ENCODE assay signal across 8 cellular contexts in the genomic region with DNA sequence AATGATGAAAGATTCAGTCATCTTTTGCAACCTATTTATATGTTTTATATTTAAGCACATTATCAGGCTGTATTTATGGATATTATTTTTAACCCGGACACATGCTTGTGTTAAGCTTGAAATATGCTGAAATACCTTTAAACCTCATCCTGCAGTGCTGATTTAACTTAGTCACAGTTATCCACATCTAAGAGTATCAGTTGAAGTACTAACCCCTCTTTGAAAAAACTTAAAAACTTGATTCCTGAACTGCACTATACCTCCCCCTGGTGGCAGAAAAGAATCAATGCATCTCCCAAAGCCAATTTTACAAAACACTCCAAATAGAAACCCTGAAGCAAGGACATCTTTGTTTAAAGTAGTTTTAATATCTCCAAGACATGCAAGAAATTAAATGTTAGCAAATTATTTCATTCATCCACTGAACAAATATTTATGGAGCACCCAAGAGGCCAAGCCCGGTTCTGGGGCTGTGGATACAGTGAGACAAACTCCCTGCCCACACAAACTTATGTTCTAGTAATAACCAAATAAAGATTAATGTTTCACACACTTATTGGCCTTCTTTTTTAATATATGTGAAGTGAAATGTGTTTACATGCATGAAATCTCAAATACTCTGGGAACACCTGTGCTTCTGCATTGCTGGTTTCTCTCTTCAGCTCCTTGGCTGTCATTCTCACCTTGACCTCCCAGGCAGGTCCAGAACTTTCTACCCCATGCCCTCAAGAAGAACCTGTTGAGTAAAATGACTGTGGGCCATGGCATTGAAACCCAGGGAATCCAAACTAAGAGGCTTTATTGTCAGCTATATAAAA. TPM values are rescaled to one million over a fixed set of nuclear protein-coding genes. Genes with fewer than 3 reads are reported as not detected.
DNase-seq lines count a peak whose midpoint lies in the region; ATAC-seq and TF ChIP-seq lines count a peak whose summit lies in the region.

No MANE protein-coding gene starts in this region.

- peak overlapping the region; percentile 15; the same call in 1 of the 2 replicates for H3K9ac ChIP-seq in DND-41 (ENCODE audit: low read depth, low read length)

- no peaks in the 10 kb centered on the region for H3K9me3 ChIP-seq in DND-41 (ENCODE audit: insufficient read depth, low read length, severe bottlenecking)

- no peaks in the 10 kb centered on the region for H3K36me3 Mint-ChIP-seq in naive B cell
- no peaks in the 10 kb centered on the region for H3K36me3 Mint-ChIP-seq in activated T-helper 1 cell treated with anti-CD3 and anti-CD28 coated beads, Interleukin-12 subunit alpha, Interleukin-12 subunit beta, Interleukin-2, Interleukin-4 antibody, amounts not matched to agents 30 ng/mL and 10 ng/mL and 1 ng/mL, durations not matched to agents 14 hours and 24 hours and 36 hours (ENCODE audit: low read depth)

- H2AFZ ChIP-seq in DND-41 (ENCODE audit: low read depth, low read length), result no peak overlapping the region

- peaks cover 20% of the 10 kb centered on the region for H3K4me1 ChIP-seq in DND-41 (ENCODE audit: insufficient read depth, low read length)

- H3K9me3 Mint-ChIP-seq in naive B cell, result peaks cover 0 to 6% (median 0%) of the 10 kb centered on the region in 7 donors
- H3K9me3 Mint-ChIP-seq in activated T-helper 1 cell treated with anti-CD3 and anti-CD28 coated beads, Interleukin-12 subunit alpha, Interleukin-12 subunit beta, Interleukin-2, Interleukin-4 antibody, amounts not matched to agents 30 ng/mL and 10 ng/mL and 1 ng/mL, durations not matched to agents 14 hours and 24 hours and 36 hours, result no peaks in the 10 kb centered on the region

- H3K27me3 Mint-ChIP-seq in naive B cell, result no peaks in the 10 kb centered on the region
- peaks cover 5% of the 10 kb centered on the region for H3K27me3 Mint-ChIP-seq in activated T-helper 1 cell treated with anti-CD3 and anti-CD28 coated beads, Interleukin-12 subunit alpha, Interleukin-12 subunit beta, Interleukin-2, Interleukin-4 antibody, amounts not matched to agents 30 ng/mL and 10 ng/mL and 1 ng/mL, durations not matched to agents 14 hours and 24 hours and 36 hours (ENCODE audit: insufficient read depth)

- ATAC-seq in DND-41 (ENCODE audit: insufficient read depth, low read depth) (peak; percentile 78), SK-N-SH treated with all-trans-retinoic acid at 6 μM for 48 hours (peak; percentile 42), naive B cell (ENCODE audit: low read depth in 2 of 2) (peak in 1 of 2 donors; percentile 32), HG03135 (IDR thresholded peaks at IDR 0.05; ENCODE audit: unreplicated experiment) (no peak)

- peak overlapping the region in 4 of 8 donors; percentile 1 to 22 (median 15) for H3K4me3 Mint-ChIP-seq in naive B cell
- H3K4me3 Mint-ChIP-seq in activated T-helper 1 cell treated with anti-CD3 and anti-CD28 coated beads, Interleukin-12 subunit alpha, Interleukin-12 subunit beta, Interleukin-2, Interleukin-4 antibody, amounts not matched to agents 30 ng/mL and 10 ng/mL and 1 ng/mL, durations not matched to agents 14 hours and 24 hours and 36 hours, result no peak overlapping the region

- DNase-seq in DND-41 (no peak), HuH-7 (ENCODE audit: low spot score) (peak; percentile 51), epithelial cell of esophagus (ENCODE audit: low read depth) (peak; percentile 67), naive B cell (peak; percentile 29), C1 segment of cervical spinal cord (lab: John Stamatoyannopoulos, UW) (no peak)
- no peak for DNase-seq in activated T-helper 1 cell treated with anti-CD3 and anti-CD28 coated beads, Interleukin-12 subunit alpha, Interleukin-12 subunit beta, Interleukin-2, Interleukin-4 antibody, amounts not matched to agents 30 ng/mL and 10 ng/mL and 1 ng/mL, durations not matched to agents 14 hours and 24 hours and 36 hours (ENCODE audit: low spot score)

- peaks cover 4 to 11% (median 9%) of the 10 kb centered on the region in 3 donors for H3K4me1 Mint-ChIP-seq in naive B cell
- peaks cover 9% of the 10 kb centered on the region for H3K4me1 Mint-ChIP-seq in activated T-helper 1 cell treated with anti-CD3 and anti-CD28 coated beads, Interleukin-12 subunit alpha, Interleukin-12 subunit beta, Interleukin-2, Interleukin-4 antibody, amounts not matched to agents 30 ng/mL and 10 ng/mL and 1 ng/mL, durations not matched to agents 14 hours and 24 hours and 36 hours (ENCODE audit: low read depth)

- no peak overlapping the region for H3K4me3 ChIP-seq in DND-41 (ENCODE audit: low read depth in 1 of 2, low read length in 2 of 2)
- H3K4me3 ChIP-seq in epithelial cell of esophagus (ENCODE audit: low read length), result peak overlapping the region; percentile 10

- intact Hi-C loops in activated T-helper 1 cell treated with anti-CD3 and anti-CD28 coated beads, Interleukin-12 subunit alpha, Interleukin-12 subunit beta, Interleukin-2, Interleukin-4 antibody, amounts not matched to agents 30 ng/mL and 10 ng/mL and 1 ng/mL, durations not matched to agents 14 hours and 24 hours and 36 hours (cut with micrococcal nuclease), result loop anchor here (1.0 to 2.0 kb wide), 3 partner anchors 78 to 214 kb away; no protein-coding TSS in a partner anchor

- no peaks in the 10 kb centered on the region for H3K36me3 ChIP-seq in DND-41 (ENCODE audit: insufficient read depth, low read length)

- peak overlapping the region in 1 of 6 donors; percentile 83 for H3K27ac Mint-ChIP-seq in naive B cell
- H3K27ac Mint-ChIP-seq in activated T-helper 1 cell treated with anti-CD3 and anti-CD28 coated beads, Interleukin-12 subunit alpha, Interleukin-12 subunit beta, Interleukin-2, Interleukin-4 antibody, amounts not matched to agents 30 ng/mL and 10 ng/mL and 1 ng/mL, durations not matched to agents 14 hours and 24 hours and 36 hours, result no peak overlapping the region

- H3K27ac ChIP-seq in DND-41 (ENCODE audit: low read length), result peak overlapping the region; percentile 61; the same call in 1 of the 2 replicates

- no peaks in the 10 kb centered on the region for H3K27me3 ChIP-seq in DND-41 (ENCODE audit: insufficient read depth, low read length, poor library complexity)

- TF ChIP-seq CTCF in DND-41 (IDR thresholded peaks at IDR 0.05; ENCODE audit: borderline replicate concordance, extremely low read depth, low read length, poor library complexity, severe bottlenecking) (peak; percentile 93), epithelial cell of esophagus (IDR thresholded peaks at IDR 0.05; ENCODE audit: insufficient read depth, low read depth, low read length, missing control alignments) (peak; percentile 88)

- peak overlapping the region; percentile 50 for H3K4me2 ChIP-seq in DND-41 (ENCODE audit: insufficient read depth, low read length)

- H4K20me1 ChIP-seq in DND-41 (ENCODE audit: insufficient read depth, low read length), result peaks cover 14% of the 10 kb centered on the region

- peaks cover 13% of the 10 kb centered on the region; the same call in 1 of the 2 replicates for H3K79me2 ChIP-seq in DND-41 (ENCODE audit: insufficient read depth, low read length)

TF ChIP-seq in SK-N-SH treated with all-trans-retinoic acid at 6 μM for 48 hours, 23 proteins besides CTCF, POLR2A, EP300 and RAD21:
- TF ChIP-seq, protein P1, sequence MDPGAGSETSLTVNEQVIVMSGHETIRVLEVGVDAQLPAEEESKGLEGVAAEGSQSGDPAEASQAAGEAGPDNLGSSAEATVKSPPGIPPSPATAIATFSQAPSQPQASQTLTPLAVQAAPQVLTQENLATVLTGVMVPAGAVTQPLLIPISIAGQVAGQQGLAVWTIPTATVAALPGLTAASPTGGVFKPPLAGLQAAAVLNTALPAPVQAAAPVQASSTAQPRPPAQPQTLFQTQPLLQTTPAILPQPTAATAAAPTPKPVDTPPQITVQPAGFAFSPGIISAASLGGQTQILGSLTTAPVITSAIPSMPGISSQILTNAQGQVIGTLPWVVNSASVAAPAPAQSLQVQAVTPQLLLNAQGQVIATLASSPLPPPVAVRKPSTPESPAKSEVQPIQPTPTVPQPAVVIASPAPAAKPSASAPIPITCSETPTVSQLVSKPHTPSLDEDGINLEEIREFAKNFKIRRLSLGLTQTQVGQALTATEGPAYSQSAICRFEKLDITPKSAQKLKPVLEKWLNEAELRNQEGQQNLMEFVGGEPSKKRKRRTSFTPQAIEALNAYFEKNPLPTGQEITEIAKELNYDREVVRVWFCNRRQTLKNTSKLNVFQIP (CRISPR knock-in tag; IDR thresholded peaks at IDR 0.05; ENCODE audit: borderline replicate concordance, low read depth), result no peak
- no peak for TF ChIP-seq ESRRG (CRISPR knock-in tag; IDR thresholded peaks at IDR 0.05)
- TF ChIP-seq TCF4 (CRISPR knock-in tag; IDR thresholded peaks at IDR 0.05; ENCODE audit: borderline replicate concordance), result no peak
- no peak for TF ChIP-seq RARB (CRISPR knock-in tag; IDR thresholded peaks at IDR 0.05)
- no peak for TF ChIP-seq BACH2 (CRISPR knock-in tag; IDR thresholded peaks at IDR 0.05; ENCODE audit: borderline replicate concordance)
- TF ChIP-seq, protein P2, sequence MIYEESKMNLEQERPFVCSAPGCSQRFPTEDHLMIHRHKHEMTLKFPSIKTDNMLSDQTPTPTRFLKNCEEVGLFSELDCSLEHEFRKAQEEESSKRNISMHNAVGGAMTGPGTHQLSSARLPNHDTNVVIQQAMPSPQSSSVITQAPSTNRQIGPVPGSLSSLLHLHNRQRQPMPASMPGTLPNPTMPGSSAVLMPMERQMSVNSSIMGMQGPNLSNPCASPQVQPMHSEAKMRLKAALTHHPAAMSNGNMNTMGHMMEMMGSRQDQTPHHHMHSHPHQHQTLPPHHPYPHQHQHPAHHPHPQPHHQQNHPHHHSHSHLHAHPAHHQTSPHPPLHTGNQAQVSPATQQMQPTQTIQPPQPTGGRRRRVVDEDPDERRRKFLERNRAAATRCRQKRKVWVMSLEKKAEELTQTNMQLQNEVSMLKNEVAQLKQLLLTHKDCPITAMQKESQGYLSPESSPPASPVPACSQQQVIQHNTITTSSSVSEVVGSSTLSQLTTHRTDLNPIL (CRISPR knock-in tag; IDR thresholded peaks at IDR 0.05; ENCODE audit: low read depth), result no peak
- no peak for TF ChIP-seq ZNF565 (CRISPR knock-in tag; conservative IDR thresholded peaks at IDR 0.05; ENCODE audit: low read depth)

RNA-seq across cellular contexts. Expression of a gene that starts 44.0 kb away (rescaled TPM):
- 1 to 10 TPM in 2 of 6 donors, under 1 TPM in 1, not detected in 3; 0.35 to 3.9 (median 1.6) TPM for polyA plus RNA-seq in naive B cell (ENCODE audit: low read depth in 6 of 6)
- 7.4 and 8.1 TPM in 2 replicates for total RNA-seq in activated T-helper 1 cell treated with anti-CD3 and anti-CD28 coated beads, Interleukin-12 subunit alpha, Interleukin-12 subunit beta, Interleukin-2, Interleukin-4 antibody, amounts not matched to agents 30 ng/mL and 10 ng/mL and 1 ng/mL, durations not matched to agents 14 hours and 24 hours and 36 hours

Comparison
In these comparisons a context has a peak if more than half of its experiments do, and no peak if none do; other contexts are left out.
1. DNase-seq: peak in HuH-7 (single experiment), epithelial cell of esophagus (single experiment) and naive B cell (single experiment); none in DND-41 (single experiment), activated T-helper 1 cell treated with anti-CD3 and anti-CD28 coated beads, Interleukin-12 subunit alpha, Interleukin-12 subunit beta, Interleukin-2, Interleukin-4 antibody, amounts not matched to agents 30 ng/mL and 10 ng/mL and 1 ng/mL, durations not matched to agents 14 hours and 24 hours and 36 hours (single experiment) and C1 segment of cervical spinal cord (0 of 14).